1 cellular context compared by ENCODE assay signal in the genomic region with DNA sequence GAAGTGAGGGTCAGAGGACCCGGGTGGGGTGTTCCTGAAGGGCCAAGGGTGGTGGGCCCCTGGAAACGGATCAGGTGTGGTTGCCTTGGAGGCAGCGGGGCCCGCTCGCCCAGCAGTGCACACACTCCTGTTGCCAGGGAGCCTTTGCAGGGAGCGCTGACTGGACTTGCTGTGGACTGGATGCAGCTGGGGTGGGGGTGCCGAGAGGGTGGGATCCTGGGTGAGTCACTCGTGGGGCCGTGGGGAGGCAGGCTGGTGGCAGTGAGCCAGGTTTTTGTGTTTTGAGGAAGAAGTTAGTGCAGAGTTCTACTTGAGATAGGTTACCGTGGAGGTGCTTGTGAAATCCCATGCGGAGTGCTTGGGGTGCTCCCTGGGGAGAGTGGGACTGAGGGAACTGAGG.
TF ChIP-seq lines count a peak whose summit lies in the region.

No MANE protein-coding gene starts in this region.

TF ChIP-seq in HCT116, 20 proteins besides CTCF, POLR2A, EP300 and RAD21 (continued from another document):
- TF ChIP-seq, protein P1, sequence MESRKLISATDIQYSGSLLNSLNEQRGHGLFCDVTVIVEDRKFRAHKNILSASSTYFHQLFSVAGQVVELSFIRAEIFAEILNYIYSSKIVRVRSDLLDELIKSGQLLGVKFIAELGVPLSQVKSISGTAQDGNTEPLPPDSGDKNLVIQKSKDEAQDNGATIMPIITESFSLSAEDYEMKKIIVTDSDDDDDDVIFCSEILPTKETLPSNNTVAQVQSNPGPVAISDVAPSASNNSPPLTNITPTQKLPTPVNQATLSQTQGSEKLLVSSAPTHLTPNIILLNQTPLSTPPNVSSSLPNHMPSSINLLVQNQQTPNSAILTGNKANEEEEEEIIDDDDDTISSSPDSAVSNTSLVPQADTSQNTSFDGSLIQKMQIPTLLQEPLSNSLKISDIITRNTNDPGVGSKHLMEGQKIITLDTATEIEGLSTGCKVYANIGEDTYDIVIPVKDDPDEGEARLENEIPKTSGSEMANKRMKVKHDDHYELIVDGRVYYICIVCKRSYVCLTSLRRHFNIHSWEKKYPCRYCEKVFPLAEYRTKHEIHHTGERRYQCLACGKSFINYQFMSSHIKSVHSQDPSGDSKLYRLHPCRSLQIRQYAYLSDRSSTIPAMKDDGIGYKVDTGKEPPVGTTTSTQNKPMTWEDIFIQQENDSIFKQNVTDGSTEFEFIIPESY (IDR thresholded peaks at IDR 0.05; ENCODE audit: extremely low read depth, insufficient replicate concordance, low read length), result no peak
- TF ChIP-seq JUND (IDR thresholded peaks at IDR 0.05) (no peak), YY1 (IDR thresholded peaks at IDR 0.05; ENCODE audit: extremely low read depth, insufficient replicate concordance, low read depth, low read length) (no peak), ZNF274 (IDR thresholded peaks at IDR 0.05; ENCODE audit: low read depth, low read length) (no peak), CBX3 (IDR thresholded peaks at IDR 0.05; ENCODE audit: low read depth) (no peak), EZH2 (IDR thresholded peaks at IDR 0.05) (no peak), POLR2AphosphoS5 (IDR thresholded peaks at IDR 0.05; ENCODE audit: low read depth, low read length) (no peak), TCF7L2 (IDR thresholded peaks at IDR 0.05; ENCODE audit: borderline replicate concordance, extremely low read depth, insufficient read depth, insufficient read length) (no peak), SRF (IDR thresholded peaks at IDR 0.05; ENCODE audit: low read depth) (no peak), EZH2phosphoT487 (IDR thresholded peaks at IDR 0.05; ENCODE audit: borderline replicate concordance) (no peak)
- TF ChIP-seq, protein P2, sequence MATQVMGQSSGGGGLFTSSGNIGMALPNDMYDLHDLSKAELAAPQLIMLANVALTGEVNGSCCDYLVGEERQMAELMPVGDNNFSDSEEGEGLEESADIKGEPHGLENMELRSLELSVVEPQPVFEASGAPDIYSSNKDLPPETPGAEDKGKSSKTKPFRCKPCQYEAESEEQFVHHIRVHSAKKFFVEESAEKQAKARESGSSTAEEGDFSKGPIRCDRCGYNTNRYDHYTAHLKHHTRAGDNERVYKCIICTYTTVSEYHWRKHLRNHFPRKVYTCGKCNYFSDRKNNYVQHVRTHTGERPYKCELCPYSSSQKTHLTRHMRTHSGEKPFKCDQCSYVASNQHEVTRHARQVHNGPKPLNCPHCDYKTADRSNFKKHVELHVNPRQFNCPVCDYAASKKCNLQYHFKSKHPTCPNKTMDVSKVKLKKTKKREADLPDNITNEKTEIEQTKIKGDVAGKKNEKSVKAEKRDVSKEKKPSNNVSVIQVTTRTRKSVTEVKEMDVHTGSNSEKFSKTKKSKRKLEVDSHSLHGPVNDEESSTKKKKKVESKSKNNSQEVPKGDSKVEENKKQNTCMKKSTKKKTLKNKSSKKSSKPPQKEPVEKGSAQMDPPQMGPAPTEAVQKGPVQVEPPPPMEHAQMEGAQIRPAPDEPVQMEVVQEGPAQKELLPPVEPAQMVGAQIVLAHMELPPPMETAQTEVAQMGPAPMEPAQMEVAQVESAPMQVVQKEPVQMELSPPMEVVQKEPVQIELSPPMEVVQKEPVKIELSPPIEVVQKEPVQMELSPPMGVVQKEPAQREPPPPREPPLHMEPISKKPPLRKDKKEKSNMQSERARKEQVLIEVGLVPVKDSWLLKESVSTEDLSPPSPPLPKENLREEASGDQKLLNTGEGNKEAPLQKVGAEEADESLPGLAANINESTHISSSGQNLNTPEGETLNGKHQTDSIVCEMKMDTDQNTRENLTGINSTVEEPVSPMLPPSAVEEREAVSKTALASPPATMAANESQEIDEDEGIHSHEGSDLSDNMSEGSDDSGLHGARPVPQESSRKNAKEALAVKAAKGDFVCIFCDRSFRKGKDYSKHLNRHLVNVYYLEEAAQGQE (IDR thresholded peaks at IDR 0.05; ENCODE audit: low read depth), result no peak
- TF ChIP-seq, protein P3, sequence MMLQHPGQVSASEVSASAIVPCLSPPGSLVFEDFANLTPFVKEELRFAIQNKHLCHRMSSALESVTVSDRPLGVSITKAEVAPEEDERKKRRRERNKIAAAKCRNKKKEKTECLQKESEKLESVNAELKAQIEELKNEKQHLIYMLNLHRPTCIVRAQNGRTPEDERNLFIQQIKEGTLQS (IDR thresholded peaks at IDR 0.05), result no peak
